35 cellular contexts compared by ENCODE assay signal in the genomic region with DNA sequence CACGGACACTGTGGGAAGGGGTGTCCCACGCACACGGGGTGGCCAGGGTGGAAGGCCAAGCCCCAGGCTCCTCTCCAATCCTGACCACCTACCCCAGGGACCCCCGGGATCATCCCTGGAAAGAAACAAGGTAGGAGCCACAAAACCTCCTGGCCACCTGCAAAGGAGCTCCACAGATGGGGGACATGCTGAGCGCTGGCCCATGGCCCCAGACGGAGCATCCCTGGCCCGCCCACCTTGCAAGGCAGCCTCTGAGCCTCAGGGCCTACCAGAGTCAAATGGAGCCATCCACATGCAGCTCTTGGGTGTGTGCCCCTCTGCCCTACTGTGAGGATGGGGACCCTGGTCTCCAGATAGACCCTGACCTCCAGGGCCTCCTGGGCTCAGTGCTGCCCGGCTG.
"Had no signal": no experiment of that assay in that cellular context is flagged by ENCODE, and none has a peak within 500 bp of the region (broad histone marks: within the 10 kb centered on the region; RNA-seq: fewer than 3 reads in every experiment).

No MANE protein-coding gene starts in this region.

- H3K9me3 ChIP-seq: esophagus squamous epithelium, psoas muscle, tibial nerve, vagina had no signal

- H3K27ac Mint-ChIP-seq: activated CD4-positive, alpha-beta memory T cell treated with anti-CD3 and anti-CD28 coated beads, Interleukin-2, amount 10 ng/mL, durations not matched to agents 7 days and 5 days; activated CD4-positive, alpha-beta T cell treated with anti-CD3 and anti-CD28 coated beads, Interleukin-2, amount 10 ng/mL, durations not matched to agents 7 days and 5 days; activated naive CD8-positive, alpha-beta T cell treated with anti-CD3 and anti-CD28 coated beads, Interleukin-2, amount 50 U/mL, for 24 hours; activated T-helper 17 cell treated with anti-CD3 and anti-CD28 coated beads, Interleukin-2, amount 50 U/mL, for 72 hours; memory B cell; stimulated activated memory B cell treated with anti-CD40 and anti-IgM and Interleukin-4, amounts not matched to agents 10 μg/mL and 1 μg/mL and 100 μg/mL, for 72 hours; T-helper 17 cell had no signal

- H3K27me3 Mint-ChIP-seq: activated CD4-positive, alpha-beta memory T cell treated with anti-CD3 and anti-CD28 coated beads, Interleukin-2, amount 10 ng/mL, durations not matched to agents 7 days and 5 days; activated CD4-positive, alpha-beta T cell treated with anti-CD3 and anti-CD28 coated beads, Interleukin-2, amount 10 ng/mL, durations not matched to agents 7 days and 5 days; activated naive CD8-positive, alpha-beta T cell treated with anti-CD3 and anti-CD28 coated beads, Interleukin-2, amount 50 U/mL, for 24 hours; activated T-helper 17 cell treated with anti-CD3 and anti-CD28 coated beads, Interleukin-2, amount 50 U/mL, for 72 hours; memory B cell; naive thymus-derived CD8-positive, alpha-beta T cell; stimulated activated memory B cell treated with anti-CD40 and anti-IgM and Interleukin-4, amounts not matched to agents 10 μg/mL and 1 μg/mL and 100 μg/mL, for 72 hours; T-helper 17 cell had no signal

- H3K27me3 ChIP-seq: esophagus squamous epithelium, tibial nerve, vagina had no signal

- DNase-seq: activated CD4-positive, alpha-beta memory T cell treated with anti-CD3 and anti-CD28 coated beads, Interleukin-2, amount 10 ng/mL, durations not matched to agents 7 days and 5 days; activated CD4-positive, alpha-beta T cell treated with anti-CD3 and anti-CD28 coated beads, Interleukin-2, amount 10 ng/mL, durations not matched to agents 7 days and 5 days; activated CD8-positive, alpha-beta memory T cell treated with anti-CD3 and anti-CD28 coated beads, Interleukin-2, amount 50 U/mL, for 48 hours; activated gamma-delta T cell treated with Interleukin-2 at 50 U/mL for 16 hours; activated naive CD4-positive, alpha-beta T cell treated with anti-CD3 and anti-CD28 coated beads, Interleukin-2, amount 50 U/mL, for 16 hours; activated naive CD8-positive, alpha-beta T cell treated with anti-CD3 and anti-CD28 coated beads, Interleukin-2, amount 50 U/mL, for 24 hours; activated T-cell treated with anti-CD3 and anti-CD28 coated beads, Interleukin-2, amount 50 U/mL, for 4 hours; amygdala; central memory CD4-positive, alpha-beta T cell; esophagus squamous epithelium; glutamatergic neuron; left cardiac atrium; midbrain; naive thymus-derived CD8-positive, alpha-beta T cell; nucleus accumbens; psoas muscle; small intestine; stimulated activated CD4-positive, alpha-beta T cell treated with anti-CD3 and anti-CD28 coated beads, Interleukin-1b, Interleukin-23, amount 100 ng/mL, for 48 hours; stimulated activated CD4-positive, alpha-beta T cell treated with anti-CD3 and anti-CD28 coated beads, Interleukin-4, amount 100 ng/mL, for 4 hours; stimulated activated CD8-positive, alpha-beta memory T cell treated with anti-CD3 and anti-CD28 coated beads, Interleukin-4, amount 100 ng/mL, for 48 hours; SW 1271; T-helper 17 cell; T1000; WERI-Rb-1 had no signal

- H3K4me1 ChIP-seq: parathyroid adenoma, psoas muscle, tibial nerve had no signal

- H3K4me3 ChIP-seq: psoas muscle, tibial nerve, vagina had no signal

- ATAC-seq: activated CD4-positive, CD25-positive, alpha-beta regulatory T cell treated with anti-CD3 and anti-CD28 coated beads, Interleukin-2, amount 50 U/mL, for 24 hours; activated naive CD8-positive, alpha-beta T cell treated with anti-CD3 and anti-CD28 coated beads, Interleukin-2, amount 50 U/mL, for 24 hours; activated T-cell treated with anti-CD3 and anti-CD28 coated beads, Interleukin-2, amount 50 U/mL, for 4 hours; activated T-helper 17 cell treated with anti-CD3 and anti-CD28 coated beads, Interleukin-2, amount 50 U/mL, for 72 hours; left cardiac atrium; naive thymus-derived CD8-positive, alpha-beta T cell; psoas muscle; sciatic nerve; stimulated activated memory B cell treated with anti-CD40 and anti-IgM and Interleukin-4, amounts not matched to agents 10 μg/mL and 1 μg/mL and 100 μg/mL, for 72 hours; T-helper 17 cell had no signal

- H3K9me3 Mint-ChIP-seq: activated CD4-positive, alpha-beta memory T cell treated with anti-CD3 and anti-CD28 coated beads, Interleukin-2, amount 10 ng/mL, durations not matched to agents 7 days and 5 days; activated CD4-positive, alpha-beta T cell treated with anti-CD3 and anti-CD28 coated beads, Interleukin-2, amount 10 ng/mL, durations not matched to agents 7 days and 5 days; activated naive CD8-positive, alpha-beta T cell treated with anti-CD3 and anti-CD28 coated beads, Interleukin-2, amount 50 U/mL, for 24 hours; activated T-cell treated with anti-CD3 and anti-CD28 coated beads, Interleukin-2, amount 50 U/mL, for 4 hours; activated T-helper 17 cell treated with anti-CD3 and anti-CD28 coated beads, Interleukin-2, amount 50 U/mL, for 72 hours; memory B cell; naive thymus-derived CD8-positive, alpha-beta T cell; neural crest cell; stimulated activated memory B cell treated with anti-CD40 and anti-IgM and Interleukin-4, amounts not matched to agents 10 μg/mL and 1 μg/mL and 100 μg/mL, for 72 hours had no signal

- FAIRE-seq: frontal cortex, keratinocyte, small intestine had no signal

- H3K4me1 Mint-ChIP-seq: activated CD4-positive, alpha-beta T cell treated with anti-CD3 and anti-CD28 coated beads, Interleukin-2, amount 10 ng/mL, durations not matched to agents 7 days and 5 days; activated naive CD8-positive, alpha-beta T cell treated with anti-CD3 and anti-CD28 coated beads, Interleukin-2, amount 50 U/mL, for 24 hours; activated T-helper 17 cell treated with anti-CD3 and anti-CD28 coated beads, Interleukin-2, amount 50 U/mL, for 72 hours; neural crest cell had no signal

- H3K27ac ChIP-seq: psoas muscle, WERI-Rb-1 had no signal

- H3K4me3 Mint-ChIP-seq: activated CD4-positive, alpha-beta memory T cell treated with anti-CD3 and anti-CD28 coated beads, Interleukin-2, amount 10 ng/mL, durations not matched to agents 7 days and 5 days; activated CD4-positive, alpha-beta T cell treated with anti-CD3 and anti-CD28 coated beads, Interleukin-2, amount 10 ng/mL, durations not matched to agents 7 days and 5 days; activated naive CD8-positive, alpha-beta T cell treated with anti-CD3 and anti-CD28 coated beads, Interleukin-2, amount 50 U/mL, for 24 hours; activated T-cell treated with anti-CD3 and anti-CD28 coated beads, Interleukin-2, amount 50 U/mL, for 4 hours; activated T-helper 17 cell treated with anti-CD3 and anti-CD28 coated beads, Interleukin-2, amount 50 U/mL, for 72 hours; memory B cell; naive thymus-derived CD8-positive, alpha-beta T cell; neural crest cell; stimulated activated memory B cell treated with anti-CD40 and anti-IgM and Interleukin-4, amounts not matched to agents 10 μg/mL and 1 μg/mL and 100 μg/mL, for 72 hours; T-helper 17 cell had no signal
